Comparison of ENCODE assay signal across 1 cellular context in the genomic region with DNA sequence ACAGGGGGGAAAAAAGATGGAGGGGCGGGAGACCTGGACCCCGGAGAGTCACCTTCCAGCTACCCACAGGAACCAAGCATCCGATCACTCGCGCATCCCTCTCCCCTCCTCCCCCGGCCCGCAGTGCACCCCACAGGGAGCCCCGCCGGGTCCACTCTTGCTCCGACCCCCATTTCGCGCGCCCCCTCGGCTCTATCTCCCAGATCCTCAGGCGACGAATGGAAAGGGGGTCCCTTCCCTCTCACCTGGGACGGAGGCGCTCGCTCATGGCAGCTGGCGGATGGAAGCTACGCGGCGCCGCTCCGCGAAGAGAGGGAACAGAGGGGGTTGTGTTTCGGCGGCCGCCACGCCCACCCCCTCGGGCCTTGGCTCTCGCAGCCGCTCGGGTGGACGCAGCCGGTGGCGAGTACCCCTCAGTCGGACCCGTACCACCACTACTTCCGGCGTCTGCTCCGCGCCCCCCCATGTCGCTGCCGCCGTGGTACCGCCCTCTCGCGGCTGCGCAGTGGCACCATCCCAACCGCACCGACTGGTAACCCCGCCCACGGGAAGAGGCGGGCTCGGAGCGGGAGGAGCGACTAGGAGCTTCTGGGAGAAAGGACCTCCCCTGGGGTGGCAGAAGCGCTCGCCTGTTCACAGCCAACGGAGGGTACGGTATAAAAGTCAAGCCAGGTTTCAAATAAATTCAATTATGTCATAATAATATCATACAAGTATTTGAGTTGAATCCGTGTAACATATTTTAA.
A peak's percentile ranks its signal among the peaks of the same experiment; 100 is the strongest.
TF ChIP-seq lines count a peak whose summit lies in the region.

No MANE protein-coding gene starts in this region.

TF ChIP-seq in HepG2, 621 proteins besides CTCF, POLR2A, EP300 and RAD21 (continued from another document and continues in another):
- peak; percentile 94 for TF ChIP-seq DRAP1 (CRISPR knock-in tag; IDR thresholded peaks at IDR 0.05)
- TF ChIP-seq ZNF761 (CRISPR knock-in tag; conservative IDR thresholded peaks at IDR 0.05), result peak; percentile 66; the same call in 1 of the 2 replicates
- TF ChIP-seq GPN1 (CRISPR knock-in tag; IDR thresholded peaks at IDR 0.05; ENCODE audit: borderline replicate concordance), result no peak
- peak; percentile 77; the same call in 1 of the 2 replicates for TF ChIP-seq CCDC6 (CRISPR knock-in tag; IDR thresholded peaks at IDR 0.05)
- TF ChIP-seq ZNF441 (CRISPR knock-in tag; IDR thresholded peaks at IDR 0.05; ENCODE audit: borderline replicate concordance), result peak; percentile 83
- TF ChIP-seq TBX2 (CRISPR knock-in tag; IDR thresholded peaks at IDR 0.05; ENCODE audit: borderline replicate concordance), result peak; percentile 82
- TF ChIP-seq HNRNPLL (IDR thresholded peaks at IDR 0.05; ENCODE audit: low read depth, low read length, poor library complexity, severe bottlenecking), result peak; percentile 78
- TF ChIP-seq PHF21A (CRISPR knock-in tag; IDR thresholded peaks at IDR 0.05), result peak; percentile 58; the same call in 1 of the 2 replicates
- TF ChIP-seq MLX (CRISPR knock-in tag; IDR thresholded peaks at IDR 0.05), result peak; percentile 25; the same call in 1 of the 2 replicates
- peak; percentile 83 for TF ChIP-seq GATAD1 (CRISPR knock-in tag; IDR thresholded peaks at IDR 0.05)
- TF ChIP-seq HOXA3 (CRISPR knock-in tag; IDR thresholded peaks at IDR 0.05), result peak; percentile 94
- TF ChIP-seq, protein P1, sequence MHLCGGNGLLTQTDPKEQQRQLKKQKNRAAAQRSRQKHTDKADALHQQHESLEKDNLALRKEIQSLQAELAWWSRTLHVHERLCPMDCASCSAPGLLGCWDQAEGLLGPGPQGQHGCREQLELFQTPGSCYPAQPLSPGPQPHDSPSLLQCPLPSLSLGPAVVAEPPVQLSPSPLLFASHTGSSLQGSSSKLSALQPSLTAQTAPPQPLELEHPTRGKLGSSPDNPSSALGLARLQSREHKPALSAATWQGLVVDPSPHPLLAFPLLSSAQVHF (CRISPR knock-in tag; IDR thresholded peaks at IDR 0.05), result 0 out of 2 replicates have a peak, but pooled peaks have one; percentile 46
- no peak for TF ChIP-seq ARNTL (CRISPR knock-in tag; IDR thresholded peaks at IDR 0.05)
- TF ChIP-seq, protein P2, sequence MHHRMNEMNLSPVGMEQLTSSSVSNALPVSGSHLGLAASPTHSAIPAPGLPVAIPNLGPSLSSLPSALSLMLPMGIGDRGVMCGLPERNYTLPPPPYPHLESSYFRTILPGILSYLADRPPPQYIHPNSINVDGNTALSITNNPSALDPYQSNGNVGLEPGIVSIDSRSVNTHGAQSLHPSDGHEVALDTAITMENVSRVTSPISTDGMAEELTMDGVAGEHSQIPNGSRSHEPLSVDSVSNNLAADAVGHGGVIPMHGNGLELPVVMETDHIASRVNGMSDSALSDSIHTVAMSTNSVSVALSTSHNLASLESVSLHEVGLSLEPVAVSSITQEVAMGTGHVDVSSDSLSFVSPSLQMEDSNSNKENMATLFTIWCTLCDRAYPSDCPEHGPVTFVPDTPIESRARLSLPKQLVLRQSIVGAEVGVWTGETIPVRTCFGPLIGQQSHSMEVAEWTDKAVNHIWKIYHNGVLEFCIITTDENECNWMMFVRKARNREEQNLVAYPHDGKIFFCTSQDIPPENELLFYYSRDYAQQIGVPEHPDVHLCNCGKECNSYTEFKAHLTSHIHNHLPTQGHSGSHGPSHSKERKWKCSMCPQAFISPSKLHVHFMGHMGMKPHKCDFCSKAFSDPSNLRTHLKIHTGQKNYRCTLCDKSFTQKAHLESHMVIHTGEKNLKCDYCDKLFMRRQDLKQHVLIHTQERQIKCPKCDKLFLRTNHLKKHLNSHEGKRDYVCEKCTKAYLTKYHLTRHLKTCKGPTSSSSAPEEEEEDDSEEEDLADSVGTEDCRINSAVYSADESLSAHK (CRISPR knock-in tag; IDR thresholded peaks at IDR 0.05; ENCODE audit: borderline replicate concordance), result no peak
- peak; percentile 67; the same call in 1 of the 2 replicates for TF ChIP-seq IKZF5 (CRISPR knock-in tag; IDR thresholded peaks at IDR 0.05)
- no peak for TF ChIP-seq ADNP (CRISPR knock-in tag; IDR thresholded peaks at IDR 0.05)
- peak; percentile 17; the same call in 1 of the 2 replicates for TF ChIP-seq NR2F6 (IDR thresholded peaks at IDR 0.05)
- TF ChIP-seq NR2F6 (CRISPR knock-in tag; IDR thresholded peaks at IDR 0.05), result peak; percentile 65; the same call in 1 of the 2 replicates
- peak; percentile 62; the same call in 1 of the 2 replicates for TF ChIP-seq ESRRA (CRISPR knock-in tag; IDR thresholded peaks at IDR 0.05; ENCODE audit: low read depth)
- peak; percentile 46; the same call in 1 of the 2 replicates for TF ChIP-seq MIER3 (CRISPR knock-in tag; IDR thresholded peaks at IDR 0.05; ENCODE audit: borderline replicate concordance)
- TF ChIP-seq ARID4A (CRISPR knock-in tag; IDR thresholded peaks at IDR 0.05; ENCODE audit: borderline replicate concordance), result peak; percentile 94; the same call in 1 of the 2 replicates
- TF ChIP-seq NFIB (CRISPR knock-in tag; IDR thresholded peaks at IDR 0.05; ENCODE audit: borderline replicate concordance), result no peak
- no peak for TF ChIP-seq CENPT (CRISPR knock-in tag; IDR thresholded peaks at IDR 0.05; ENCODE audit: low read depth)
- no peak for TF ChIP-seq NFATC3 (CRISPR knock-in tag; IDR thresholded peaks at IDR 0.05)
- TF ChIP-seq THAP11 (CRISPR knock-in tag; IDR thresholded peaks at IDR 0.05), result peak; percentile 84
- peak; percentile 97 for TF ChIP-seq SNAI1 (CRISPR knock-in tag; IDR thresholded peaks at IDR 0.05; ENCODE audit: borderline replicate concordance)
- TF ChIP-seq, protein P3, sequence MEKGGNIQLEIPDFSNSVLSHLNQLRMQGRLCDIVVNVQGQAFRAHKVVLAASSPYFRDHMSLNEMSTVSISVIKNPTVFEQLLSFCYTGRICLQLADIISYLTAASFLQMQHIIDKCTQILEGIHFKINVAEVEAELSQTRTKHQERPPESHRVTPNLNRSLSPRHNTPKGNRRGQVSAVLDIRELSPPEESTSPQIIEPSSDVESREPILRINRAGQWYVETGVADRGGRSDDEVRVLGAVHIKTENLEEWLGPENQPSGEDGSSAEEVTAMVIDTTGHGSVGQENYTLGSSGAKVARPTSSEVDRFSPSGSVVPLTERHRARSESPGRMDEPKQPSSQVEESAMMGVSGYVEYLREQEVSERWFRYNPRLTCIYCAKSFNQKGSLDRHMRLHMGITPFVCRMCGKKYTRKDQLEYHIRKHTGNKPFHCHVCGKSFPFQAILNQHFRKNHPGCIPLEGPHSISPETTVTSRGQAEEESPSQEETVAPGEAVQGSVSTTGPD (CRISPR knock-in tag; IDR thresholded peaks at IDR 0.05), result 0 out of 2 replicates have a peak, but pooled peaks have one; percentile 40
- no peak; the same call in 1 of the 2 replicates for TF ChIP-seq TMF1 (CRISPR knock-in tag; IDR thresholded peaks at IDR 0.05; ENCODE audit: low read depth)
- peak; percentile 70 for TF ChIP-seq ZNF781 (CRISPR knock-in tag; IDR thresholded peaks at IDR 0.05; ENCODE audit: borderline replicate concordance, not compliant biosample characterization)
- no peak for TF ChIP-seq ZNF10 (CRISPR knock-in tag; IDR thresholded peaks at IDR 0.05; ENCODE audit: borderline replicate concordance, low read depth)
- 0 out of 2 replicates have a peak, but pooled peaks have one; percentile 46 for TF ChIP-seq ZNF629 (CRISPR knock-in tag; conservative IDR thresholded peaks at IDR 0.05)
- TF ChIP-seq ZNF501 (CRISPR knock-in tag; IDR thresholded peaks at IDR 0.05), result peak; percentile 94
- TF ChIP-seq SMARCE1 (IDR thresholded peaks at IDR 0.05; ENCODE audit: borderline replicate concordance), result no peak
- TF ChIP-seq SAP130 (CRISPR knock-in tag; IDR thresholded peaks at IDR 0.05; ENCODE audit: low read depth), result peak; percentile 94
- TF ChIP-seq, protein P4, sequence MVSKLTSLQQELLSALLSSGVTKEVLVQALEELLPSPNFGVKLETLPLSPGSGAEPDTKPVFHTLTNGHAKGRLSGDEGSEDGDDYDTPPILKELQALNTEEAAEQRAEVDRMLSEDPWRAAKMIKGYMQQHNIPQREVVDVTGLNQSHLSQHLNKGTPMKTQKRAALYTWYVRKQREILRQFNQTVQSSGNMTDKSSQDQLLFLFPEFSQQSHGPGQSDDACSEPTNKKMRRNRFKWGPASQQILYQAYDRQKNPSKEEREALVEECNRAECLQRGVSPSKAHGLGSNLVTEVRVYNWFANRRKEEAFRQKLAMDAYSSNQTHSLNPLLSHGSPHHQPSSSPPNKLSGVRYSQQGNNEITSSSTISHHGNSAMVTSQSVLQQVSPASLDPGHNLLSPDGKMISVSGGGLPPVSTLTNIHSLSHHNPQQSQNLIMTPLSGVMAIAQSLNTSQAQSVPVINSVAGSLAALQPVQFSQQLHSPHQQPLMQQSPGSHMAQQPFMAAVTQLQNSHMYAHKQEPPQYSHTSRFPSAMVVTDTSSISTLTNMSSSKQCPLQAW (CRISPR knock-in tag; IDR thresholded peaks at IDR 0.05), result peak; percentile 92
- TF ChIP-seq NR2F1 (CRISPR knock-in tag; IDR thresholded peaks at IDR 0.05), result no peak
- TF ChIP-seq CCAR2 (optimal IDR thresholded peaks at IDR 0.05; ENCODE audit: low read depth, low read length), result no peak
- TF ChIP-seq FOXM1 (CRISPR knock-in tag; IDR thresholded peaks at IDR 0.05), result no peak
- TF ChIP-seq SMARCC2 (IDR thresholded peaks at IDR 0.05), result no peak
- TF ChIP-seq, protein P5, sequence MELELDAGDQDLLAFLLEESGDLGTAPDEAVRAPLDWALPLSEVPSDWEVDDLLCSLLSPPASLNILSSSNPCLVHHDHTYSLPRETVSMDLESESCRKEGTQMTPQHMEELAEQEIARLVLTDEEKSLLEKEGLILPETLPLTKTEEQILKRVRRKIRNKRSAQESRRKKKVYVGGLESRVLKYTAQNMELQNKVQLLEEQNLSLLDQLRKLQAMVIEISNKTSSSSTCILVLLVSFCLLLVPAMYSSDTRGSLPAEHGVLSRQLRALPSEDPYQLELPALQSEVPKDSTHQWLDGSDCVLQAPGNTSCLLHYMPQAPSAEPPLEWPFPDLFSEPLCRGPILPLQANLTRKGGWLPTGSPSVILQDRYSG (CRISPR knock-in tag; IDR thresholded peaks at IDR 0.05), result 0 out of 2 replicates have a peak, but pooled peaks have one; percentile 80
- TF ChIP-seq ZNF343 (CRISPR knock-in tag; IDR thresholded peaks at IDR 0.05), result peak; percentile 79; the same call in 1 of the 2 replicates
- peak; percentile 33; the same call in 1 of the 2 replicates for TF ChIP-seq ZBTB21 (CRISPR knock-in tag; IDR thresholded peaks at IDR 0.05)
- TF ChIP-seq ZNF841 (CRISPR knock-in tag; IDR thresholded peaks at IDR 0.05; ENCODE audit: borderline replicate concordance), result 0 out of 2 replicates have a peak, but pooled peaks have one; percentile 19
- TF ChIP-seq NFKB2 (CRISPR knock-in tag; IDR thresholded peaks at IDR 0.05; ENCODE audit: borderline replicate concordance), result peak; percentile 87; the same call in 1 of the 2 replicates
- TF ChIP-seq, protein P6, sequence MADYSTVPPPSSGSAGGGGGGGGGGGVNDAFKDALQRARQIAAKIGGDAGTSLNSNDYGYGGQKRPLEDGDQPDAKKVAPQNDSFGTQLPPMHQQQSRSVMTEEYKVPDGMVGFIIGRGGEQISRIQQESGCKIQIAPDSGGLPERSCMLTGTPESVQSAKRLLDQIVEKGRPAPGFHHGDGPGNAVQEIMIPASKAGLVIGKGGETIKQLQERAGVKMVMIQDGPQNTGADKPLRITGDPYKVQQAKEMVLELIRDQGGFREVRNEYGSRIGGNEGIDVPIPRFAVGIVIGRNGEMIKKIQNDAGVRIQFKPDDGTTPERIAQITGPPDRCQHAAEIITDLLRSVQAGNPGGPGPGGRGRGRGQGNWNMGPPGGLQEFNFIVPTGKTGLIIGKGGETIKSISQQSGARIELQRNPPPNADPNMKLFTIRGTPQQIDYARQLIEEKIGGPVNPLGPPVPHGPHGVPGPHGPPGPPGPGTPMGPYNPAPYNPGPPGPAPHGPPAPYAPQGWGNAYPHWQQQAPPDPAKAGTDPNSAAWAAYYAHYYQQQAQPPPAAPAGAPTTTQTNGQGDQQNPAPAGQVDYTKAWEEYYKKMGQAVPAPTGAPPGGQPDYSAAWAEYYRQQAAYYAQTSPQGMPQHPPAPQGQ (CRISPR knock-in tag; IDR thresholded peaks at IDR 0.05; ENCODE audit: borderline replicate concordance), result no peak
- TF ChIP-seq NCOA1 (CRISPR knock-in tag; IDR thresholded peaks at IDR 0.05), result no peak
- no peak for TF ChIP-seq SRF (IDR thresholded peaks at IDR 0.05; ENCODE audit: low read depth, low read length)
